In genomic region chr2:234203135-234203984, GRCh38 we compare ENCODE assay signal across 10 cellular contexts.
DNase-seq lines count a peak whose midpoint lies in the region; TF ChIP-seq lines count a peak whose summit lies in the region.
"Had no signal": no experiment of that assay in that cellular context is flagged by ENCODE, and none has a peak within 500 bp of the region (broad histone marks: within the 10 kb centered on the region; RNA-seq: fewer than 3 reads in every experiment).

No MANE protein-coding gene starts in this region.

- intact Hi-C loops in activated CD4-positive, alpha-beta T cell treated with anti-CD3 and anti-CD28 coated beads, Interleukin-2, amount 10 ng/mL, durations not matched to agents 24 days and 14 days (cut with micrococcal nuclease) = no loop called here
- intact Hi-C loops in ovary (cut with DNase I) = no loop called here

- DNase-seq in activated CD4-positive, alpha-beta T cell treated with anti-CD3 and anti-CD28 coated beads, Interleukin-2, amount 10 ng/mL, durations not matched to agents 24 days and 14 days = peak; percentile 45
- no peak for DNase-seq in activated CD4-positive, alpha-beta T cell treated with anti-CD3 and anti-CD28 coated beads for 1 hour
- DNase-seq in RPMI7951 (ENCODE audit: low read depth) (peak; percentile 98), fibroblast of the conjunctiva (ENCODE audit: low read depth) (peak; percentile 75), smooth muscle cell of the brain vasculature (ENCODE audit: low read depth, low spot score) (peak; percentile 77), glutamatergic neuron (no peak), nephron progenitor cell (no peak), ovary (no peak)
- DNase-seq: CD8-positive, alpha-beta T cell; NCI-H1048 had no signal

- H3K27ac ChIP-seq in ovary = no peak overlapping the region

- no peaks in the 10 kb centered on the region for H3K4me1 ChIP-seq in ovary (ENCODE audit: insufficient read depth)

- no peak overlapping the region for H3K4me3 Mint-ChIP-seq in activated CD4-positive, alpha-beta T cell treated with anti-CD3 and anti-CD28 coated beads, Interleukin-2, amount 10 ng/mL, durations not matched to agents 24 days and 14 days
- no peak overlapping the region for H3K4me3 Mint-ChIP-seq in glutamatergic neuron (ENCODE audit: unreplicated experiment)
- no peak overlapping the region for H3K4me3 Mint-ChIP-seq in nephron progenitor cell
- H3K4me3 Mint-ChIP-seq: CD8-positive, alpha-beta T cell had no signal

- no peak for TF ChIP-seq EP300 in ovary (IDR thresholded peaks at IDR 0.05)

- peaks cover 5% of the 10 kb centered on the region for H3K36me3 Mint-ChIP-seq in activated CD4-positive, alpha-beta T cell treated with anti-CD3 and anti-CD28 coated beads, Interleukin-2, amount 10 ng/mL, durations not matched to agents 24 days and 14 days (ENCODE audit: low read depth)
- H3K36me3 Mint-ChIP-seq in glutamatergic neuron (ENCODE audit: unreplicated experiment) (no peaks in the 10 kb centered on the region), nephron progenitor cell (ENCODE audit: low read depth) (no peaks in the 10 kb centered on the region)

- no peak for TF ChIP-seq POLR2A in ovary (IDR thresholded peaks at IDR 0.05)

- no peaks in the 10 kb centered on the region for H3K27me3 ChIP-seq in ovary

- no peak overlapping the region for H3K27ac Mint-ChIP-seq in activated CD4-positive, alpha-beta T cell treated with anti-CD3 and anti-CD28 coated beads, Interleukin-2, amount 10 ng/mL, durations not matched to agents 24 days and 14 days
- no peak overlapping the region for H3K27ac Mint-ChIP-seq in glutamatergic neuron (ENCODE audit: unreplicated experiment)
- no peak overlapping the region for H3K27ac Mint-ChIP-seq in nephron progenitor cell
- H3K27ac Mint-ChIP-seq: CD8-positive, alpha-beta T cell had no signal

- H3K9me3 ChIP-seq in ovary = no peaks in the 10 kb centered on the region

- H3K4me1 Mint-ChIP-seq in activated CD4-positive, alpha-beta T cell treated with anti-CD3 and anti-CD28 coated beads, Interleukin-2, amount 10 ng/mL, durations not matched to agents 24 days and 14 days = no peaks in the 10 kb centered on the region
- H3K4me1 Mint-ChIP-seq in glutamatergic neuron (ENCODE audit: low read depth, unreplicated experiment) = no peaks in the 10 kb centered on the region
- peaks cover 5% of the 10 kb centered on the region for H3K4me1 Mint-ChIP-seq in nephron progenitor cell

- no peaks in the 10 kb centered on the region for H3K36me3 ChIP-seq in ovary

- TF ChIP-seq CTCF in glutamatergic neuron (IDR thresholded peaks at IDR 0.05; ENCODE audit: partially characterized antibody, unreplicated experiment) (no peak), nephron progenitor cell (IDR thresholded peaks at IDR 0.05) (no peak), ovary (IDR thresholded peaks at IDR 0.05) (no peak)

- H3K4me3 ChIP-seq in ovary = no peak overlapping the region

- H3K9me3 Mint-ChIP-seq in activated CD4-positive, alpha-beta T cell treated with anti-CD3 and anti-CD28 coated beads, Interleukin-2, amount 10 ng/mL, durations not matched to agents 24 days and 14 days = peaks cover 10% of the 10 kb centered on the region
- peaks cover 5% of the 10 kb centered on the region for H3K9me3 Mint-ChIP-seq in glutamatergic neuron (ENCODE audit: unreplicated experiment)
- H3K9me3 Mint-ChIP-seq in nephron progenitor cell = peaks cover 21% of the 10 kb centered on the region

- 36 to 44% (median 37%) methylated on average over 12 of the region's 12 CpGs for WGBS in ovary, 3 donors

- peaks cover 5% of the 10 kb centered on the region for H3K27me3 Mint-ChIP-seq in activated CD4-positive, alpha-beta T cell treated with anti-CD3 and anti-CD28 coated beads, Interleukin-2, amount 10 ng/mL, durations not matched to agents 24 days and 14 days
- H3K27me3 Mint-ChIP-seq in glutamatergic neuron (ENCODE audit: unreplicated experiment) (peaks cover 2% of the 10 kb centered on the region), nephron progenitor cell (ENCODE audit: low read depth, poor library complexity) (no peaks in the 10 kb centered on the region)

Comparison
In these comparisons a context has a peak if more than half of its experiments do, and no peak if none do; other contexts are left out.
1. DNase-seq: peak in activated CD4-positive, alpha-beta T cell treated with anti-CD3 and anti-CD28 coated beads, Interleukin-2, amount 10 ng/mL, durations not matched to agents 24 days and 14 days (single experiment), RPMI7951 (single experiment), fibroblast of the conjunctiva (single experiment) and smooth muscle cell of the brain vasculature (single experiment); none in activated CD4-positive, alpha-beta T cell treated with anti-CD3 and anti-CD28 coated beads for 1 hour (single experiment), glutamatergic neuron (single experiment), nephron progenitor cell (single experiment) and ovary (0 of 5).